In the genomic region with DNA sequence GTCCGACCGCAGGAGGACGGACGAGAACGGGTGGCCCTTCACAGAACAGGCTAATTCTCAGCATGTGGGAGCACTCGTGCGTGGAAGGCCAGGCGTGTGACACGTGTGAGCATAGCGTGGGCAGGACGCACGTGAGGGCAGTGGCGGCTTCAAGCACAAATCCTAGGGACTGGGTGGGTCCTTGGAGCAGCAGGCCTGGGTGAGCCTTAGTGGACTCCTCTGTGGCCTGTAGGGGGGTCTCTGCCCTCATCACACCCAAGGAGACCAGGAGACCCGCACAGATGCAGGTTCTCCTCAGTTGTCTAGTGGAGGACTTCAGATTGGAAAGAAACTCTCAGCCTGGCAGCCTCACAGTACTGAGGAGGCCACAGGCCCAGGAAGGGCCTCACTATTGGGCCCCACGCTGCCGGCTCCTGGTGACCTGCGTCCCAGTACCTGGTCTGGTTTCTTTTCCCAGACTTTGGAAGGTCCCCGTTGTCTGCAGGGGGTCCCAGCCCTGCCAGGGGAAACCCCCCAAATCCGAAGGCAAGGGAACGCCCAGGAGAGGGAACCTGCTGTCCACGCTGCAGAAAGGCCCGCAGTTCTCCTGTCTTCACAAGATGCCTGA, we compare ENCODE assay signal across 25 cellular contexts. TPM values are rescaled to one million over a fixed set of nuclear protein-coding genes. Genes with fewer than 3 reads are reported as not detected.
DNase-seq lines count a peak whose midpoint lies in the region; ATAC-seq and TF ChIP-seq lines count a peak whose summit lies in the region.
"Had no signal": no experiment of that assay in that cellular context is flagged by ENCODE, and none has a peak within 500 bp of the region (broad histone marks: within the 10 kb centered on the region; RNA-seq: fewer than 3 reads in every experiment).

No MANE protein-coding gene starts in this region.

- H3K27ac ChIP-seq in C4-2B (peak overlapping the region; percentile 58), VCaP (peak overlapping the region; percentile 56), left lung (no peak overlapping the region), tibial nerve (peak overlapping the region in 1 of 4 donors; percentile 22)
- H3K27ac ChIP-seq: epithelial cell of prostate, foreskin keratinocyte had no signal

- no peak for TF ChIP-seq EP300 in tibial nerve (IDR thresholded peaks at IDR 0.05)

- intact Hi-C loops in left lung (cut with DNase I), result no loop called here
- intact Hi-C loops in sciatic nerve (cut with DNase I), result no loop called here

- no peak for TF ChIP-seq CTCF in C4-2B (conservative IDR thresholded peaks at IDR 0.05)
- no peak for TF ChIP-seq CTCF in VCaP (conservative IDR thresholded peaks at IDR 0.05)
- no peak for TF ChIP-seq CTCF in left lung (IDR thresholded peaks at IDR 0.05)
- no peak for TF ChIP-seq CTCF in tibial nerve (IDR thresholded peaks at IDR 0.05)

- no peaks in the 10 kb centered on the region for H3K36me3 ChIP-seq in left lung
- no peaks in the 10 kb centered on the region for H3K36me3 ChIP-seq in tibial nerve

- H3K27me3 ChIP-seq in left lung, result peaks cover 0 to 11% of the 10 kb centered on the region in 2 donors
- H3K27me3 ChIP-seq in tibial nerve, result no peaks in the 10 kb centered on the region
- H3K27me3 ChIP-seq: foreskin keratinocyte, MG63 had no signal

- no peaks in the 10 kb centered on the region for H3K9me3 ChIP-seq in left lung
- H3K9me3 ChIP-seq in tibial nerve, result no peaks in the 10 kb centered on the region
- H3K9me3 ChIP-seq: MG63, psoas muscle, spleen had no signal

- no peak for TF ChIP-seq POLR2A in tibial nerve (IDR thresholded peaks at IDR 0.05)

- WGBS in tibial nerve, 2 donors, result 90% methylated on average over 22 of the region's 22 CpGs

- H3K4me3 ChIP-seq in left lung (no peak overlapping the region), tibial nerve (no peak overlapping the region)
- H3K4me3 ChIP-seq: MG63, psoas muscle, spleen had no signal

- no peak for ATAC-seq in left lung
- ATAC-seq in sciatic nerve, result no peak
- ATAC-seq: foreskin keratinocyte, natural killer cell, PC-3 had no signal

- peak; percentile 8 to 51 for DNase-seq in left lung
- DNase-seq in sciatic nerve (ENCODE audit: low spot score), result peak; percentile 54
- no peak for DNase-seq in GM03348 (ENCODE audit: low spot score)
- DNase-seq in NCI-H1092 (lab: John Stamatoyannopoulos, UW), result no peak
- DNase-seq in tibial nerve (ENCODE audit: low spot score in 2 of 2), result no peak
- DNase-seq in cerebellar nuclear complex (lab: John Stamatoyannopoulos, UW), result no peak
- DNase-seq: ACHN; activated CD4-positive, alpha-beta T cell treated with anti-CD3 and anti-CD28 coated beads, Interleukin-2, amount 50 U/mL, for 48 hours; caudate nucleus; CD4-positive, CD25-positive, alpha-beta regulatory T cell; foreskin keratinocyte; mesenchymal stem cell; MG63; natural killer cell; NCI-H1694; NCI-H2227 treated with DMSO at 0.1 percent for 48 hours; NCI-H82; PC-3; SIG-M5; spleen; stimulated activated CD4-positive, alpha-beta T cell treated with anti-CD3 and anti-CD28 coated beads, Interleukin-4, amount 100 ng/mL, for 4 hours had no signal

- H3K4me1 ChIP-seq in left lung (peaks cover 0 to 7% of the 10 kb centered on the region in 2 donors), tibial nerve (peaks cover 0 to 21% (median 4%) of the 10 kb centered on the region in 4 donors)
- H3K4me1 ChIP-seq: foreskin keratinocyte had no signal

RNA-seq across cellular contexts. Expression of a gene that starts 49.1 kb away (rescaled TPM):
- total RNA-seq in left lung (10 to 100 TPM; 44.6 to 75.5 TPM), sciatic nerve (57.0 TPM), tibial nerve (100 to 1,000 TPM in 1 of 4 donors, 10 to 100 TPM in 3; 43.0 to 112 (median 44.0) TPM)
- total RNA-seq: CD4-positive, CD25-positive, alpha-beta regulatory T cell had no signal

Comparison
In these comparisons a context has a peak if more than half of its experiments do, and no peak if none do; other contexts are left out.
1. H3K27ac ChIP-seq: peak in C4-2B (single experiment) and VCaP (single experiment); none in left lung (0 of 2).
2. DNase-seq: peak in left lung (2 of 2) and sciatic nerve (single experiment); none in GM03348 (single experiment), NCI-H1092 (single experiment), tibial nerve (0 of 2) and cerebellar nuclear complex (0 of 2).